In genomic region chr9:137176302-137177182, GRCh38 we compare ENCODE assay signal across 1 cellular context.
TF ChIP-seq lines count a peak whose summit lies in the region.

No MANE protein-coding gene starts in this region.

TF ChIP-seq in K562, 482 proteins besides CTCF, POLR2A, EP300 and RAD21 (continued from another document):
- 0 out of 2 replicates have a peak, but pooled peaks have one; percentile 66 for TF ChIP-seq RERE (CRISPR knock-in tag; IDR thresholded peaks at IDR 0.05; ENCODE audit: borderline replicate concordance)
- TF ChIP-seq HNRNPH1 (optimal IDR thresholded peaks at IDR 0.05; ENCODE audit: low read depth, low read length), result no peak
- TF ChIP-seq ZNF134 (CRISPR knock-in tag; conservative IDR thresholded peaks at IDR 0.05), result 0 out of 2 replicates have a peak, but pooled peaks have one; percentile 35
- TF ChIP-seq ZNF699 (CRISPR knock-in tag; IDR thresholded peaks at IDR 0.05; ENCODE audit: insufficient replicate concordance), result peak; percentile 9
- TF ChIP-seq E2F8 (IDR thresholded peaks at IDR 0.05; ENCODE audit: low read depth, partially characterized antibody), result peak; percentile 23
- 0 out of 2 replicates have a peak, but pooled peaks have one; percentile 59 for TF ChIP-seq POLR2AphosphoS2 (IDR thresholded peaks at IDR 0.05; ENCODE audit: low read length)
- TF ChIP-seq ATF4 (CRISPR knock-in tag; IDR thresholded peaks at IDR 0.05), result no peak
- peak in 1 of 3 experiments; percentile 40 for TF ChIP-seq YY1 (IDR thresholded peaks at IDR 0.05; ENCODE audit: borderline replicate concordance in 1 of 3, control insufficient read depth in 1 of 3, extremely low read depth in 1 of 3, insufficient read depth in 3 of 3, insufficient read length in 1 of 3, insufficient replicate concordance in 2 of 3, low read depth in 1 of 3, low read length in 2 of 3)
- no peak for TF ChIP-seq KHSRP (IDR thresholded peaks at IDR 0.05)
- no peak for TF ChIP-seq GABPA (tag; conservative IDR thresholded peaks at IDR 0.05; ENCODE audit: low read depth)
- peak in 1 of 2 experiments; percentile 31; a peak in 1 of 4 replicates for TF ChIP-seq KDM1A (IDR thresholded peaks at IDR 0.05)
- TF ChIP-seq MYNN (IDR thresholded peaks at IDR 0.05), result 0 out of 2 replicates have a peak, but pooled peaks have one; percentile 42
- TF ChIP-seq MYNN (CRISPR knock-in tag; IDR thresholded peaks at IDR 0.05), result no peak
- no peak for TF ChIP-seq ZBTB17 (CRISPR knock-in tag; IDR thresholded peaks at IDR 0.05)
- no peak for TF ChIP-seq GTF3C2 (IDR thresholded peaks at IDR 0.05; ENCODE audit: borderline replicate concordance, extremely low read depth, insufficient read length)
- peak; percentile 17; the same call in 1 of the 2 replicates for TF ChIP-seq ZBTB7A (IDR thresholded peaks at IDR 0.05; ENCODE audit: borderline replicate concordance, control insufficient read depth, low read depth, low read length)
- TF ChIP-seq FOXO4 (CRISPR knock-in tag; IDR thresholded peaks at IDR 0.05), result no peak
- TF ChIP-seq TEAD4 (IDR thresholded peaks at IDR 0.05; ENCODE audit: low read length), result 0 out of 2 replicates have a peak, but pooled peaks have one; percentile 7
- no peak for TF ChIP-seq TEAD4 (CRISPR knock-in tag; IDR thresholded peaks at IDR 0.05; ENCODE audit: borderline replicate concordance)
- TF ChIP-seq EZH2 (IDR thresholded peaks at IDR 0.05; ENCODE audit: borderline replicate concordance, low read depth, low read length), result no peak
